ENCODE assay signal across 27 cellular contexts in the genomic region with DNA sequence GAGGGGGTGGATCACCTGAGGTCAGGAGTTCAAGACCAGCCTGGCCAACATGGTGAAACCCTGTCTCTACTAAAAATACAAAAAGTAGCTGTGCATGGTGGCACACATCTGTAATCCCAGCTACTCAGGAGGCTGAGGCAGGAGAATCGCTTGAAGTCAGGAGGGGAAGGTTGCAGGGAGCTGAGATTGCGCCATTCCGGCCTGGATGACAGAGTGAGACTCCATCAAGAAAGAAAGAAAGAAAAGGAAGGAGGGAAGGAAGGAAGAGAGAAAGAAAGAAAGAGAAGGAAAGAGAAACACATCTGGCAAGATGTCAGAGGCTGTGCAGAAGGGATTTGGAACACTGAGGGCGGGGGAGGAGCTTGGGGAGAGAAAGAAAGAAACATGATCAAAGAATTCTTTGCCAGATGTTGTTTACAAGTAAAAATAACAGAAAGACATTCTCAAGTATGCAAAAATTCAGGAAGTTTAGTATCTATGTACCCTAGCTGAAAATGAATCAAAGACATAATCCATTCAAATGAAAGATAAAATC.
"Had no signal": no experiment of that assay in that cellular context is flagged by ENCODE, and none has a peak within 500 bp of the region (broad histone marks: within the 10 kb centered on the region; RNA-seq: fewer than 3 reads in every experiment).

No MANE protein-coding gene starts in this region.

- DNase-seq: activated B cell treated with CpG ODN at 0.5 μM for 24 hours; activated CD4-positive, alpha-beta memory T cell treated with anti-CD3 and anti-CD28 coated beads for 36 hours; activated CD4-positive, alpha-beta T cell treated with anti-CD3 and anti-CD28 coated beads for 4 hours; activated CD4-positive, alpha-beta T cell treated with anti-CD3 and anti-CD28 coated beads, Interleukin-2, amount 50 U/mL, for 1 hour; activated CD4-positive, CD25-positive, alpha-beta regulatory T cell treated with anti-CD3 and anti-CD28 coated beads, Interleukin-2, amount 50 U/mL, for 72 hours; activated effector memory CD4-positive, alpha-beta T cell treated with anti-CD3 and anti-CD28 coated beads, Interleukin-2, amount 50 U/mL, for 16 hours; activated naive CD4-positive, alpha-beta T cell treated with Interleukin-2 at 50 U/mL for 16 hours; activated naive CD8-positive, alpha-beta T cell treated with anti-CD3 and anti-CD28 coated beads, Interleukin-2, amount 10 ng/mL, durations not matched to agents 7 days and 5 days; activated T-cell treated with anti-CD3 and anti-CD28 coated beads, Interleukin-2, amount 50 U/mL, for 1 hour; activated T-cell treated with anti-CD3 and anti-CD28 coated beads, Interleukin-2, amount 50 U/mL, for 72 hours; amygdala; Karpas-422; NCI-H1105; NCI-H1417 treated with DMSO at 0.1 percent for 48 hours; NCI-H187 treated with DMSO at 0.1 percent for 48 hours; NCI-H2081; NCI-H2171 treated with DMSO at 0.1 percent for 48 hours; NCI-H2227 treated with DMSO at 0.1 percent for 48 hours; NCI-H446 treated with DMSO at 0.1 percent for 48 hours; NCI-H524 treated with DMSO at 0.1 percent for 48 hours; SHP77; SK-N-SH had no signal

- ATAC-seq: activated T-cell treated with anti-CD3 and anti-CD28 coated beads, Interleukin-2, amount 50 U/mL, for 72 hours; activated T-helper 17 cell treated with anti-CD3 and anti-CD28 coated beads, Interleukin-2, amount 50 U/mL, for 72 hours; Panc1 had no signal

- H3K4me3 Mint-ChIP-seq: activated B cell treated with CpG ODN at 0.5 μM for 24 hours; activated CD4-positive, alpha-beta memory T cell treated with anti-CD3 and anti-CD28 coated beads for 36 hours; activated naive CD4-positive, alpha-beta T cell treated with anti-CD3 and anti-CD28 coated beads, Interleukin-2, amount 50 U/mL, for 24 hours; activated naive CD8-positive, alpha-beta T cell treated with anti-CD3 and anti-CD28 coated beads, Interleukin-2, amount 10 ng/mL, durations not matched to agents 7 days and 5 days; activated T-cell treated with anti-CD3 and anti-CD28 coated beads, Interleukin-2, amount 50 U/mL, for 72 hours; activated T-helper 17 cell treated with anti-CD3 and anti-CD28 coated beads, Interleukin-2, amount 50 U/mL, for 72 hours; central memory CD8-positive, alpha-beta T cell; T-helper 1 cell treated with Interleukin-12 subunit alpha and Interleukin-12 subunit beta and Interleukin-4 antibody, amounts not matched to agents 30 μg/mL and 1 μg/mL, for 36 hours had no signal

- H3K9me3 Mint-ChIP-seq: central memory CD8-positive, alpha-beta T cell had no signal

- H3K27ac Mint-ChIP-seq: activated B cell treated with CpG ODN at 0.5 μM for 24 hours; activated CD4-positive, alpha-beta memory T cell treated with anti-CD3 and anti-CD28 coated beads for 36 hours; activated naive CD4-positive, alpha-beta T cell treated with anti-CD3 and anti-CD28 coated beads, Interleukin-2, amount 50 U/mL, for 24 hours; activated naive CD8-positive, alpha-beta T cell treated with anti-CD3 and anti-CD28 coated beads, Interleukin-2, amount 10 ng/mL, durations not matched to agents 7 days and 5 days; activated T-helper 17 cell treated with anti-CD3 and anti-CD28 coated beads, Interleukin-2, amount 50 U/mL, for 72 hours; T-helper 1 cell treated with Interleukin-12 subunit alpha and Interleukin-12 subunit beta and Interleukin-4 antibody, amounts not matched to agents 30 μg/mL and 1 μg/mL, for 36 hours had no signal

- H3K36me3 Mint-ChIP-seq: activated CD4-positive, alpha-beta memory T cell treated with anti-CD3 and anti-CD28 coated beads for 36 hours; activated naive CD4-positive, alpha-beta T cell treated with anti-CD3 and anti-CD28 coated beads, Interleukin-2, amount 50 U/mL, for 24 hours had no signal
